In the genomic region with DNA sequence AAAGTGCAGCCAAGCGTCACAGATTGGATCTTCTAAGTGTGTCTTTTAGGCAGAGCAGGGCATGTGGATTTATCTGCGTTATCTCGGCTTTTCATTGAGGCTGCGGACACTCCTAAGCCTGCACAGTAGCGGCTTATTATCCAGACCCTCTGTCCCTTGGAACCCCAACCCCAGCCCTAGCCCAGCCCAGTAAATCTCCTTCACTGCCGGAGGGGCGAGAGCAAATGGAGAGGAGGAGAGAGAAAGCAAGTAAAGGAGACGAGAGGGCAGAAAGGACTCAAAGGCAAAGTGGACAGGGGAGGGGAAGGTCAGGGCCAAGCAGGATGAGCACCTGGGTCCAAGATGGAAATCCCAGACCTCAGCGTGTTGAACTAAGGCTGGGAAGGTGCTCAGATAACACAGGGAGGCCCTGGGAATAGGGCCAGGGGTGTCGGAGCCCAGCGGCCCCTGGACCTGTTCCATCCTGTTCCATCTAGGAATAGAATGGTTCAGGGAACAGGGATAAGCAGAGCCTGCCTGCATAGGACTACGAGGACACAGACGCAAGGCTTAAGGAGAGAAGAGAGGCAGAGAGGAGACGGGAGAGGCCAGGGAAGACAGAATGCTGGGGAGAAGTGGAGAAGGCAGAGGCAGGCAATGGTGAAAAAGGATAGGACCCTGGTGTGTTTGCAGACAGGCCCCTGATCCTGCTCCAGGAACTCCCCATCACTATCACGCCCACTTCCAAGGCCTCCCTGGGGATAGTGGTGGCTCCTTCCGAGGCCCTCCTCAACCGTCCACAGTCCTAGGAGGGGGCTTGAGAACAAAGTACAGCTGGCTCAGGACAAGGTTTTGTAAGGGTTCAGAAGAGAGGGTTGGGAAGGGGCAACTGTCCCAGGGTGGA, we compare ENCODE assay signal across 12 cellular contexts.
DNase-seq lines count a peak whose midpoint lies in the region; ATAC-seq, FAIRE-seq and TF ChIP-seq lines count a peak whose summit lies in the region.
"Had no signal": no experiment of that assay in that cellular context is flagged by ENCODE, and none has a peak within 500 bp of the region (broad histone marks: within the 10 kb centered on the region; RNA-seq: fewer than 3 reads in every experiment).

No MANE protein-coding gene starts in this region.

- DNase-seq in T-helper 1 cell (no peak), Peyer's patch (peak in 2 of 3 donors; percentile 11 to 41), HepG2 (ENCODE audit: low spot score) (no peak), H9 (no peak), NCI-H2107 (lab: John Stamatoyannopoulos, UW) (no peak), anterior cingulate cortex (lab: John Stamatoyannopoulos, UW) (no peak)

- intact Hi-C loops in HepG2 (cut with micrococcal nuclease; ENCODE audit: unreplicated experiment): loop anchor here (1.0 to 10.0 kb wide), 4 partner anchors 161 to 396 kb away; no protein-coding TSS in a partner anchor

- TF ChIP-seq POLR2A in Peyer's patch (IDR thresholded peaks at IDR 0.05) (no peak), HepG2 (IDR thresholded peaks at IDR 0.05; ENCODE audit: insufficient read depth in 1 of 2, low read depth in 2 of 2, low read length in 2 of 2) (no peak)

- H3K9ac ChIP-seq in HepG2 (ENCODE audit: insufficient read depth, low read depth, low read length) (no peak overlapping the region), H9 (ENCODE audit: extremely low read depth, insufficient read length, low read length) (no peak overlapping the region)

- no peak overlapping the region for H2BK120ac ChIP-seq in H9 (ENCODE audit: low read depth, low read length, poor library complexity, severe bottlenecking)

- H3T11ph ChIP-seq in H9 (ENCODE audit: low read length): no peak overlapping the region

- WGBS in HepG2 (ENCODE audit: low lambda C conversion rate): 26% methylated on average over 17 of the region's 17 CpGs
- WGBS in H9 (ENCODE audit: extremely low coverage, insufficient read length, low lambda C conversion rate): no CpG with 5 or more reads among the region's 17 CpGs

- H3K9me3 ChIP-seq in Peyer's patch (no peaks in the 10 kb centered on the region), HepG2 (ENCODE audit: low read length) (no peaks in the 10 kb centered on the region), H9 (ENCODE audit: control insufficient read depth, low read depth, low read length) (no peaks in the 10 kb centered on the region)
- H3K9me3 ChIP-seq: upper lobe of left lung had no signal

- H3K27ac ChIP-seq in Peyer's patch (no peak overlapping the region), HepG2 (ENCODE audit: extremely low read length, insufficient read depth, low read length) (no peak overlapping the region), H9 (ENCODE audit: insufficient read length, low read depth, low read length) (no peak overlapping the region)
- H3K27ac ChIP-seq: upper lobe of left lung had no signal

- no peaks in the 10 kb centered on the region for H3K79me1 ChIP-seq in H9 (ENCODE audit: insufficient read depth, low read depth, low read length, poor library complexity, severe bottlenecking)

- peak; percentile 2; the same call in 2 of the 3 replicates for ATAC-seq in HepG2
- no peak for ATAC-seq in stimulated activated memory B cell treated with anti-CD40 and anti-IgM and Interleukin-4, amounts not matched to agents 10 μg/mL and 1 μg/mL and 100 μg/mL, for 72 hours

- peak overlapping the region in 1 of 4 donors; percentile 39 for H3K4me3 ChIP-seq in Peyer's patch
- H3K4me3 ChIP-seq in HepG2 (replicated peaks in 1 of 3; ENCODE audit: insufficient read depth in 1 of 3, low read depth in 2 of 3, low read length in 3 of 3): peak overlapping the region in 1 of 3 experiments; percentile 54; a peak in 1 of 6 replicates

- no peaks in the 10 kb centered on the region for H3K9me3 Mint-ChIP-seq in T-helper 1 cell treated with Interleukin-12 subunit alpha and Interleukin-12 subunit beta and Interleukin-4 antibody, amounts not matched to agents 30 μg/mL and 1 μg/mL, for 36 hours
- H3K9me3 Mint-ChIP-seq in stimulated activated memory B cell treated with anti-CD40 and anti-IgM and Interleukin-4, amounts not matched to agents 10 μg/mL and 1 μg/mL and 100 μg/mL, for 72 hours: peaks cover 3% of the 10 kb centered on the region
- H3K9me3 Mint-ChIP-seq in H9: peaks cover 0 to 3% of the 10 kb centered on the region in 2 experiments; a peak in 1 of 5 replicates
- H3K9me3 Mint-ChIP-seq: naive thymus-derived CD8-positive, alpha-beta T cell had no signal

- H2AFZ ChIP-seq in HepG2 (ENCODE audit: low read length): no peak overlapping the region
- no peak overlapping the region for H2AFZ ChIP-seq in H9 (ENCODE audit: low read length)

- no peaks in the 10 kb centered on the region for H3K36me3 ChIP-seq in Peyer's patch
- H3K36me3 ChIP-seq in HepG2 (replicated peaks in 1 of 2; ENCODE audit: control insufficient read depth in 1 of 2, insufficient read depth in 2 of 2, low read length in 2 of 2): no peaks in the 10 kb centered on the region
- H3K36me3 ChIP-seq: upper lobe of left lung had no signal

- in situ Hi-C loops in HepG2 (cut with HindIII; ENCODE audit: extremely low pct_ligation_motif_present, low pct_unique_long_range_greater_than_20kb): loop anchor here (25.0 kb wide), 1 partner anchor 269 kb away; no protein-coding TSS in a partner anchor

- TF ChIP-seq RAD21 in HepG2 (CRISPR knock-in tag; IDR thresholded peaks at IDR 0.05): no peak

- no peak for TF ChIP-seq EP300 in HepG2 (IDR thresholded peaks at IDR 0.05; ENCODE audit: low read depth in 2 of 2, low read length in 2 of 2)
- no peak for TF ChIP-seq EP300 in HepG2 (CRISPR knock-in tag; IDR thresholded peaks at IDR 0.05; ENCODE audit: borderline replicate concordance)

- peak overlapping the region; percentile 74 for H3K4me2 ChIP-seq in HepG2 (ENCODE audit: low read depth, low read length)
- H3K4me2 ChIP-seq in H9 (ENCODE audit: insufficient read depth, insufficient read length, low read length): no peak overlapping the region

- no peak overlapping the region for H2BK12ac ChIP-seq in H9 (ENCODE audit: insufficient read length, low read depth, low read length)

- no peak for TF ChIP-seq CTCF in Peyer's patch (IDR thresholded peaks at IDR 0.05)
- no peak for TF ChIP-seq CTCF in HepG2 (CRISPR knock-in tag; IDR thresholded peaks at IDR 0.05)
- TF ChIP-seq CTCF in H9 (conservative IDR thresholded peaks at IDR 0.05): no peak

- no peak overlapping the region for H2AK5ac ChIP-seq in H9 (ENCODE audit: insufficient read length, low read length)

- no peaks in the 10 kb centered on the region for H3K36me3 Mint-ChIP-seq in T-helper 1 cell treated with Interleukin-12 subunit alpha and Interleukin-12 subunit beta and Interleukin-4 antibody, amounts not matched to agents 30 μg/mL and 1 μg/mL, for 36 hours (ENCODE audit: low read depth)
- H3K36me3 Mint-ChIP-seq in stimulated activated memory B cell treated with anti-CD40 and anti-IgM and Interleukin-4, amounts not matched to agents 10 μg/mL and 1 μg/mL and 100 μg/mL, for 72 hours: no peaks in the 10 kb centered on the region
- peaks cover 0 to 2% (median 0%) of the 10 kb centered on the region in 3 experiments; a peak in 1 of 7 replicates for H3K36me3 Mint-ChIP-seq in H9 (ENCODE audit: insufficient read depth in 1 of 3, low read depth in 3 of 3)
- H3K36me3 Mint-ChIP-seq: naive thymus-derived CD8-positive, alpha-beta T cell had no signal

- H3K4me1 ChIP-seq in Peyer's patch (peaks cover 0 to 25% (median 9%) of the 10 kb centered on the region in 4 donors), HepG2 (ENCODE audit: insufficient read depth, low read length) (peaks cover 41% of the 10 kb centered on the region), H9 (ENCODE audit: insufficient read depth, low read length) (no peaks in the 10 kb centered on the region)

- H4K91ac ChIP-seq in H9 (ENCODE audit: insufficient read length, low read depth, low read length): no peak overlapping the region

- H3K27me3 ChIP-seq in Peyer's patch (peaks cover 0 to 15% of the 10 kb centered on the region in 2 donors), HepG2 (ENCODE audit: control insufficient read depth in 1 of 2, insufficient read depth in 2 of 2, low read length in 2 of 2) (peaks cover 3 to 9% of the 10 kb centered on the region in 2 experiments; a peak in 3 of 5 replicates), H9 (ENCODE audit: insufficient read depth, low read length) (no peaks in the 10 kb centered on the region; the same call in 1 of the 2 replicates)

- H3K4me3 Mint-ChIP-seq in T-helper 1 cell treated with Interleukin-12 subunit alpha and Interleukin-12 subunit beta and Interleukin-4 antibody, amounts not matched to agents 30 μg/mL and 1 μg/mL, for 36 hours: peak overlapping the region; percentile 33
- peak overlapping the region; percentile 13 for H3K4me3 Mint-ChIP-seq in stimulated activated memory B cell treated with anti-CD40 and anti-IgM and Interleukin-4, amounts not matched to agents 10 μg/mL and 1 μg/mL and 100 μg/mL, for 72 hours
- no peak overlapping the region for H3K4me3 Mint-ChIP-seq in H9

- H3K79me2 ChIP-seq in HepG2 (ENCODE audit: insufficient read depth, low read length) (no peaks in the 10 kb centered on the region), H9 (ENCODE audit: insufficient read depth, low read length) (no peaks in the 10 kb centered on the region)

- no peak overlapping the region for H4K8ac ChIP-seq in H9 (replicated peaks; ENCODE audit: insufficient read length, low read depth, low read length)

- no peak overlapping the region for H4K5ac ChIP-seq in H9 (ENCODE audit: insufficient read length, low read depth, low read length)

- peaks cover 78% of the 10 kb centered on the region for H3K27me3 Mint-ChIP-seq in T-helper 1 cell treated with Interleukin-12 subunit alpha and Interleukin-12 subunit beta and Interleukin-4 antibody, amounts not matched to agents 30 μg/mL and 1 μg/mL, for 36 hours (ENCODE audit: low read depth)
- H3K27me3 Mint-ChIP-seq in stimulated activated memory B cell treated with anti-CD40 and anti-IgM and Interleukin-4, amounts not matched to agents 10 μg/mL and 1 μg/mL and 100 μg/mL, for 72 hours: peaks cover 59% of the 10 kb centered on the region
- peaks cover 59% of the 10 kb centered on the region for H3K27me3 Mint-ChIP-seq in H9 (ENCODE audit: low read depth)

- no peak for FAIRE-seq in HepG2 (lab: Jason Lieb, UNC)
- FAIRE-seq: frontal cortex, TTC549 had no signal

- H3K56ac ChIP-seq in H9 (ENCODE audit: insufficient read length, low read depth, low read length): no peak overlapping the region

- H2BK15ac ChIP-seq in H9 (ENCODE audit: low read depth, low read length): no peak overlapping the region

- no peaks in the 10 kb centered on the region for H4K20me1 ChIP-seq in HepG2 (ENCODE audit: insufficient read depth, low read length)
- H4K20me1 ChIP-seq in H9 (ENCODE audit: control insufficient read depth, insufficient read depth, insufficient read length): no peaks in the 10 kb centered on the region

- no peak overlapping the region for H3K4ac ChIP-seq in H9 (ENCODE audit: low read depth, low read length)

- CTCF ChIA-PET in HepG2 (lab: Yijun Ruan, JAX; ENCODE audit: low intra/inter-chr PET ratio, low total read pairs): interaction anchor here (1.6 to 2.8 kb wide), 2 partner anchors 396 to 410 kb away, joined by 8 to 35 read pairs; no protein-coding TSS in a partner anchor

- H3K4me1 Mint-ChIP-seq in T-helper 1 cell treated with Interleukin-12 subunit alpha and Interleukin-12 subunit beta and Interleukin-4 antibody, amounts not matched to agents 30 μg/mL and 1 μg/mL, for 36 hours (ENCODE audit: low read depth): peaks cover 15% of the 10 kb centered on the region
- H3K4me1 Mint-ChIP-seq in stimulated activated memory B cell treated with anti-CD40 and anti-IgM and Interleukin-4, amounts not matched to agents 10 μg/mL and 1 μg/mL and 100 μg/mL, for 72 hours: peaks cover 37% of the 10 kb centered on the region
- H3K4me1 Mint-ChIP-seq in H9: peaks cover 14 to 26% of the 10 kb centered on the region in 2 experiments

- H3K23ac ChIP-seq in H9 (ENCODE audit: insufficient read length, low read depth, low read length): no peak overlapping the region

- peaks cover 6% of the 10 kb centered on the region for H3K23me2 ChIP-seq in H9 (ENCODE audit: insufficient read length, low read depth, low read length, poor library complexity, severe bottlenecking)

- POLR2A ChIA-PET in HepG2 (lab: Yijun Ruan, JAX): interaction anchor here (1.3 kb wide), 1 partner anchor 395 kb away, joined by 6 read pairs; no protein-coding TSS in a partner anchor

- H3K27ac Mint-ChIP-seq in T-helper 1 cell treated with Interleukin-12 subunit alpha and Interleukin-12 subunit beta and Interleukin-4 antibody, amounts not matched to agents 30 μg/mL and 1 μg/mL, for 36 hours: no peak overlapping the region
- H3K27ac Mint-ChIP-seq in stimulated activated memory B cell treated with anti-CD40 and anti-IgM and Interleukin-4, amounts not matched to agents 10 μg/mL and 1 μg/mL and 100 μg/mL, for 72 hours: peak overlapping the region; percentile 52
- no peak overlapping the region for H3K27ac Mint-ChIP-seq in H9

- H2BK5ac ChIP-seq in H9 (ENCODE audit: insufficient read length, low read length): no peak overlapping the region

- no peak overlapping the region for H3K14ac ChIP-seq in H9 (ENCODE audit: insufficient read depth, low read length)

- H3K18ac ChIP-seq in H9 (ENCODE audit: insufficient read length, low read depth, low read length): no peak overlapping the region

- no peak overlapping the region for H2BK20ac ChIP-seq in H9 (ENCODE audit: low read depth, low read length, poor library complexity, severe bottlenecking)

- no TSS peak for BruUV-seq in HepG2 (replicated peaks; lab: Mats Ljungman, UMichigan)

Comparison
In these comparisons a context has a peak if more than half of its experiments do, and no peak if none do; other contexts are left out.
1. H3K4me3 Mint-ChIP-seq: peak in T-helper 1 cell treated with Interleukin-12 subunit alpha and Interleukin-12 subunit beta and Interleukin-4 antibody, amounts not matched to agents 30 μg/mL and 1 μg/mL, for 36 hours (single experiment) and stimulated activated memory B cell treated with anti-CD40 and anti-IgM and Interleukin-4, amounts not matched to agents 10 μg/mL and 1 μg/mL and 100 μg/mL, for 72 hours (single experiment); none in H9 (0 of 2).
2. DNase-seq: peak in Peyer's patch (2 of 3); none in T-helper 1 cell (0 of 5), HepG2 (single experiment), H9 (single experiment), NCI-H2107 (single experiment) and anterior cingulate cortex (0 of 58).